ENCODE assay signal across 1 cellular context in genomic region chr17:16435951-16436886, GRCh38.
TF ChIP-seq lines count a peak whose summit lies in the region.

No MANE protein-coding gene starts in this region.

TF ChIP-seq in HepG2, 621 proteins besides CTCF, POLR2A, EP300 and RAD21 (continued from another document and continues in another):
- TF ChIP-seq KLF15 (CRISPR knock-in tag; IDR thresholded peaks at IDR 0.05; ENCODE audit: borderline replicate concordance): no peak
- no peak for TF ChIP-seq GMEB2 (CRISPR knock-in tag; IDR thresholded peaks at IDR 0.05; ENCODE audit: low read depth)
- no peak for TF ChIP-seq KIAA2018 (CRISPR knock-in tag; IDR thresholded peaks at IDR 0.05; ENCODE audit: borderline replicate concordance)
- peak; percentile 28; the same call in 1 of the 2 replicates for TF ChIP-seq TFAP4 (IDR thresholded peaks at IDR 0.05; ENCODE audit: borderline replicate concordance, low read depth)
- peak; percentile 63; the same call in 1 of the 2 replicates for TF ChIP-seq SALL1 (CRISPR knock-in tag; IDR thresholded peaks at IDR 0.05)
- TF ChIP-seq HNRNPH1 (optimal IDR thresholded peaks at IDR 0.05; ENCODE audit: low read depth, low read length): no peak
- TF ChIP-seq MED13 (CRISPR knock-in tag; IDR thresholded peaks at IDR 0.05): no peak
- 0 out of 2 replicates have a peak, but pooled peaks have one; percentile 9 for TF ChIP-seq GMEB1 (CRISPR knock-in tag; IDR thresholded peaks at IDR 0.05; ENCODE audit: borderline replicate concordance)
- no peak for TF ChIP-seq ZBED4 (CRISPR knock-in tag; IDR thresholded peaks at IDR 0.05; ENCODE audit: borderline replicate concordance)
- TF ChIP-seq ZNF253 (CRISPR knock-in tag; IDR thresholded peaks at IDR 0.05; ENCODE audit: borderline replicate concordance): no peak
- 0 out of 2 replicates have a peak, but pooled peaks have one; percentile 18 for TF ChIP-seq SP4 (CRISPR knock-in tag; IDR thresholded peaks at IDR 0.05)
- no peak for TF ChIP-seq HNRNPLL (IDR thresholded peaks at IDR 0.05; ENCODE audit: low read depth, low read length, poor library complexity, severe bottlenecking)
- no peak for TF ChIP-seq FOXO1 (CRISPR knock-in tag; IDR thresholded peaks at IDR 0.05)
- no peak for TF ChIP-seq SNAPC5 (CRISPR knock-in tag; IDR thresholded peaks at IDR 0.05; ENCODE audit: borderline replicate concordance)
- TF ChIP-seq ZNF3 (CRISPR knock-in tag; IDR thresholded peaks at IDR 0.05): no peak
- peak; percentile 11; the same call in 1 of the 2 replicates for TF ChIP-seq ZNF710 (CRISPR knock-in tag; IDR thresholded peaks at IDR 0.05; ENCODE audit: borderline replicate concordance)
- TF ChIP-seq ZNF275 (CRISPR knock-in tag; IDR thresholded peaks at IDR 0.05; ENCODE audit: borderline replicate concordance): no peak
- no peak for TF ChIP-seq WIZ (CRISPR knock-in tag; IDR thresholded peaks at IDR 0.05)
- TF ChIP-seq CC2D1A (CRISPR knock-in tag; IDR thresholded peaks at IDR 0.05): no peak
- peak; percentile 59; the same call in 1 of the 2 replicates for TF ChIP-seq ZC3H4 (CRISPR knock-in tag; IDR thresholded peaks at IDR 0.05; ENCODE audit: borderline replicate concordance)
- peak; percentile 68; the same call in 1 of the 2 replicates for TF ChIP-seq ZNF281 (CRISPR knock-in tag; IDR thresholded peaks at IDR 0.05; ENCODE audit: borderline replicate concordance)
- no peak for TF ChIP-seq TERF1 (CRISPR knock-in tag; IDR thresholded peaks at IDR 0.05)
- TF ChIP-seq ZNF121 (CRISPR knock-in tag; IDR thresholded peaks at IDR 0.05): no peak
- TF ChIP-seq ZNF329 (CRISPR knock-in tag; IDR thresholded peaks at IDR 0.05; ENCODE audit: low read depth): no peak
- TF ChIP-seq U2AF2 (IDR thresholded peaks at IDR 0.05; ENCODE audit: low read depth, low read length): no peak
- no peak for TF ChIP-seq RBFOX2 (IDR thresholded peaks at IDR 0.05; ENCODE audit: low read depth, low read length)
- TF ChIP-seq ERF (CRISPR knock-in tag; IDR thresholded peaks at IDR 0.05): no peak
- TF ChIP-seq SKI (IDR thresholded peaks at IDR 0.05; ENCODE audit: partially characterized antibody): no peak
- no peak for TF ChIP-seq MAFK (conservative IDR thresholded peaks at IDR 0.05 in 1 of 2, IDR thresholded peaks at IDR 0.05 in 1 of 2; ENCODE audit: low read length in 2 of 2)
- TF ChIP-seq ZNF354B (CRISPR knock-in tag; IDR thresholded peaks at IDR 0.05): no peak
- TF ChIP-seq ZNF124 (CRISPR knock-in tag; IDR thresholded peaks at IDR 0.05): no peak
